ENCODE assay signal across 11 cellular contexts in genomic region chr13:37870489-37870845, GRCh38. TPM values are rescaled to one million over a fixed set of nuclear protein-coding genes. Genes with fewer than 3 reads are reported as not detected.
DNase-seq lines count a peak whose midpoint lies in the region; ATAC-seq, FAIRE-seq and TF ChIP-seq lines count a peak whose summit lies in the region.
"Had no signal": no experiment of that assay in that cellular context is flagged by ENCODE, and none has a peak within 500 bp of the region (broad histone marks: within the 10 kb centered on the region; RNA-seq: fewer than 3 reads in every experiment).

No MANE protein-coding gene starts in this region.

- TF ChIP-seq CTCF in AG04450 (IDR thresholded peaks at IDR 0.05; ENCODE audit: low read depth, low read length) (no peak), fibroblast of the aortic adventitia (IDR thresholded peaks at IDR 0.05; ENCODE audit: insufficient read depth, low read length) (no peak), progenitor cell of endocrine pancreas (IDR thresholded peaks at IDR 0.05; ENCODE audit: unreplicated experiment) (no peak)

- no peak overlapping the region for H3K27ac Mint-ChIP-seq in T-helper 17 cell
- peak overlapping the region; percentile 93 for H3K27ac Mint-ChIP-seq in progenitor cell of endocrine pancreas
- peak overlapping the region in 1 of 2 donors; percentile 52 for H3K27ac Mint-ChIP-seq in T-cell
- no peak overlapping the region for H3K27ac Mint-ChIP-seq in stimulated activated naive CD8-positive, alpha-beta T cell treated with anti-CD3 and anti-CD28 coated beads, Interleukin-15, amount 100 ng/mL, for 72 hours
- H3K27ac Mint-ChIP-seq: activated naive CD4-positive, alpha-beta T cell treated with anti-CD3 and anti-CD28 coated beads, Interleukin-2, amount 50 U/mL, for 72 hours; CD4-positive, alpha-beta memory T cell had no signal

- H3K27ac ChIP-seq in AG04450 (ENCODE audit: low read depth, low read length), result no peak overlapping the region
- H3K27ac ChIP-seq: KMS-11 had no signal

- H3K27me3 Mint-ChIP-seq in T-helper 17 cell (peaks cover 29% of the 10 kb centered on the region), progenitor cell of endocrine pancreas (peaks cover 18% of the 10 kb centered on the region), T-cell (peaks cover 22 to 24% of the 10 kb centered on the region in 2 donors)
- peaks cover 35% of the 10 kb centered on the region for H3K27me3 Mint-ChIP-seq in stimulated activated naive CD8-positive, alpha-beta T cell treated with anti-CD3 and anti-CD28 coated beads, Interleukin-15, amount 100 ng/mL, for 72 hours

- no peaks in the 10 kb centered on the region for H3K27me3 ChIP-seq in AG04450 (ENCODE audit: control insufficient read depth, insufficient read depth, low read length)

- DNase-seq in AG04450 (ENCODE audit: low read depth, low spot score) (no peak), T-helper 17 cell (no peak), fibroblast of the aortic adventitia (ENCODE audit: low read depth) (peak; percentile 11), progenitor cell of endocrine pancreas (ENCODE audit: low spot score, unreplicated experiment) (no peak), T-cell (no peak), HTR-8/SVneo (ENCODE audit: insufficient read length, low spot score) (no peak)
- DNase-seq in stimulated activated naive CD8-positive, alpha-beta T cell treated with anti-CD3 and anti-CD28 coated beads, Interleukin-15, amount 100 ng/mL, for 72 hours, result no peak

- H3K9me3 Mint-ChIP-seq in progenitor cell of endocrine pancreas (ENCODE audit: low read depth), result peaks cover 1% of the 10 kb centered on the region
- peaks cover 4 to 6% (median 4%) of the 10 kb centered on the region in 3 donors for H3K9me3 Mint-ChIP-seq in T-cell
- peaks cover 0 to 7% of the 10 kb centered on the region in 2 donors for H3K9me3 Mint-ChIP-seq in stimulated activated naive CD8-positive, alpha-beta T cell treated with anti-CD3 and anti-CD28 coated beads, Interleukin-15, amount 100 ng/mL, for 72 hours

- H3K9me3 ChIP-seq in AG04450 (ENCODE audit: control insufficient read depth, insufficient read depth, low read length), result no peaks in the 10 kb centered on the region
- no peaks in the 10 kb centered on the region for H3K9me3 ChIP-seq in T-helper 17 cell (ENCODE audit: control insufficient read depth, low read length, poor library complexity, severe bottlenecking)

- CTCF ChIA-PET in AG04450 (lab: Charles Lee) (interaction anchor here (0.7 to 3.5 kb wide), 9 partner anchors 11 to 712 kb away, joined by 3 to 19 read pairs (median 3); no protein-coding TSS in a partner anchor), T-cell (lab: Charles Lee) (no interaction called here)

- peaks cover 2% of the 10 kb centered on the region for H3K36me3 Mint-ChIP-seq in T-helper 17 cell (ENCODE audit: low read depth)
- no peaks in the 10 kb centered on the region for H3K36me3 Mint-ChIP-seq in progenitor cell of endocrine pancreas (ENCODE audit: insufficient read depth)
- no peaks in the 10 kb centered on the region for H3K36me3 Mint-ChIP-seq in T-cell
- H3K36me3 Mint-ChIP-seq: CD4-positive, alpha-beta memory T cell had no signal

- ATAC-seq in T-helper 17 cell (no peak), T-cell (replicated peaks in 1 of 4) (no peak), GM18502 (IDR thresholded peaks at IDR 0.05; ENCODE audit: poor library complexity, unreplicated experiment) (no peak)
- ATAC-seq in stimulated activated naive CD8-positive, alpha-beta T cell treated with anti-CD3 and anti-CD28 coated beads, Interleukin-15, amount 100 ng/mL, for 72 hours, result no peak
- ATAC-seq: activated naive CD4-positive, alpha-beta T cell treated with anti-CD3 and anti-CD28 coated beads, Interleukin-2, amount 50 U/mL, for 72 hours had no signal

- POLR2A ChIA-PET in AG04450 (lab: Yijun Ruan, JAX), result no interaction called here
- POLR2A ChIA-PET in T-cell (lab: Charles Lee), result no interaction called here

- FAIRE-seq in HTR-8/SVneo (lab: Jason Lieb, UNC), result no peak

- H3K4me3 Mint-ChIP-seq in T-helper 17 cell (peak overlapping the region; percentile 49), progenitor cell of endocrine pancreas (ENCODE audit: low read depth) (peak overlapping the region; percentile 89), T-cell (no peak overlapping the region)
- no peak overlapping the region for H3K4me3 Mint-ChIP-seq in stimulated activated naive CD8-positive, alpha-beta T cell treated with anti-CD3 and anti-CD28 coated beads, Interleukin-15, amount 100 ng/mL, for 72 hours

- H3K4me1 Mint-ChIP-seq in T-helper 17 cell (peaks cover 2% of the 10 kb centered on the region), progenitor cell of endocrine pancreas (ENCODE audit: low read depth) (peaks cover 32% of the 10 kb centered on the region), T-cell (peaks cover 5 to 7% (median 7%) of the 10 kb centered on the region in 3 donors)
- peaks cover 13% of the 10 kb centered on the region for H3K4me1 Mint-ChIP-seq in stimulated activated naive CD8-positive, alpha-beta T cell treated with anti-CD3 and anti-CD28 coated beads, Interleukin-15, amount 100 ng/mL, for 72 hours

- H3K4me3 ChIP-seq in AG04450 (ENCODE audit: low read depth, low read length) (peak overlapping the region; percentile 76), fibroblast of the aortic adventitia (ENCODE audit: low read depth, low read length) (peak overlapping the region; percentile 70)

RNA-seq across cellular contexts. Expression of gene TRPC4, which starts 0.9 kb away (rescaled TPM):
- 1.4 and 1.8 TPM in 2 replicates for polyA plus RNA-seq in AG04450 (2011; rRNA removed)
- 1.9 and 2.5 TPM in 2 replicates for polyA minus RNA-seq in AG04450 (2011; rRNA and poly(A)+ RNA removed)
- total RNA-seq in T-helper 17 cell, result not detected
- total RNA-seq in fibroblast of the aortic adventitia (ENCODE audit: low replicate concordance), result 1.2 and 5.5 TPM in 2 replicates
- total RNA-seq in progenitor cell of endocrine pancreas, result 4.2 and 5.3 TPM in 2 replicates
- not detected for total RNA-seq in T-cell
- total RNA-seq: activated naive CD4-positive, alpha-beta T cell treated with anti-CD3 and anti-CD28 coated beads, Interleukin-2, amount 50 U/mL, for 72 hours; CD4-positive, alpha-beta memory T cell had no signal
- polyA plus RNA-seq: CD4-positive, alpha-beta memory T cell had no signal

Comparison
In these comparisons a context has a peak if more than half of its experiments do, and no peak if none do; other contexts are left out.
1. H3K4me3 Mint-ChIP-seq: peak in T-helper 17 cell (single experiment) and progenitor cell of endocrine pancreas (single experiment); none in T-cell (0 of 3) and stimulated activated naive CD8-positive, alpha-beta T cell treated with anti-CD3 and anti-CD28 coated beads, Interleukin-15, amount 100 ng/mL, for 72 hours (0 of 2).